ENCODE assay signal across 11 cellular contexts in genomic region chr15:85477730-85478129, GRCh38.
A peak's percentile ranks its signal among the peaks of the same experiment; 100 is the strongest.
DNase-seq lines count a peak whose midpoint lies in the region; ATAC-seq and TF ChIP-seq lines count a peak whose summit lies in the region.
"Had no signal": no experiment of that assay in that cellular context is flagged by ENCODE, and none has a peak within 500 bp of the region (broad histone marks: within the 10 kb centered on the region; RNA-seq: fewer than 3 reads in every experiment).

No MANE protein-coding gene starts in this region.

- no peaks in the 10 kb centered on the region for H3K36me3 ChIP-seq in suprapubic skin

- no peak for TF ChIP-seq EP300 in suprapubic skin (IDR thresholded peaks at IDR 0.05)

- WGBS in suprapubic skin, result 71% methylated on average over 4 of the region's 4 CpGs

- H3K27ac ChIP-seq in suprapubic skin, result no peak overlapping the region

- no peak for TF ChIP-seq POLR2A in suprapubic skin (IDR thresholded peaks at IDR 0.05)

- peak; percentile 42 for TF ChIP-seq CTCF in choroid plexus epithelial cell (conservative IDR thresholded peaks at IDR 0.05; ENCODE audit: low read depth, low read length)
- no peak for TF ChIP-seq CTCF in suprapubic skin (IDR thresholded peaks at IDR 0.05)

- no peak for ATAC-seq in HG03571 (IDR thresholded peaks at IDR 0.05; ENCODE audit: unreplicated experiment)
- no peak for ATAC-seq in GM18520 (IDR thresholded peaks at IDR 0.05; ENCODE audit: unreplicated experiment)

- H3K4me3 ChIP-seq in choroid plexus epithelial cell (ENCODE audit: low read depth, low read length) (no peak overlapping the region), suprapubic skin (no peak overlapping the region)

- H3K4me1 ChIP-seq in suprapubic skin, result peaks cover 82% of the 10 kb centered on the region

- H3K9me3 ChIP-seq in suprapubic skin, result no peaks in the 10 kb centered on the region

- H3K27me3 ChIP-seq in suprapubic skin, result no peaks in the 10 kb centered on the region

- DNase-seq in Daoy (ENCODE audit: low read depth) (peak; percentile 21), LHCN-M2 (ENCODE audit: low read depth) (peak; percentile 85), choroid plexus epithelial cell (ENCODE audit: low read depth) (peak; percentile 82), myocyte (ENCODE audit: low read depth) (peak; percentile 40), suprapubic skin (ENCODE audit: low spot score in 2 of 2) (no peak), iPS-NIHi7 (ENCODE audit: extremely low spot score) (no peak)
- DNase-seq: amniotic stem cell, NCI-H2029 treated with DMSO at 0.1 percent for 48 hours, retina had no signal

Comparison
In these comparisons a context has a peak if more than half of its experiments do, and no peak if none do; other contexts are left out.
1. DNase-seq: peak in Daoy (single experiment), LHCN-M2 (single experiment), choroid plexus epithelial cell (single experiment) and myocyte (single experiment); none in suprapubic skin (0 of 2) and iPS-NIHi7 (single experiment).